ENCODE assay signal across 8 cellular contexts in the genomic region with DNA sequence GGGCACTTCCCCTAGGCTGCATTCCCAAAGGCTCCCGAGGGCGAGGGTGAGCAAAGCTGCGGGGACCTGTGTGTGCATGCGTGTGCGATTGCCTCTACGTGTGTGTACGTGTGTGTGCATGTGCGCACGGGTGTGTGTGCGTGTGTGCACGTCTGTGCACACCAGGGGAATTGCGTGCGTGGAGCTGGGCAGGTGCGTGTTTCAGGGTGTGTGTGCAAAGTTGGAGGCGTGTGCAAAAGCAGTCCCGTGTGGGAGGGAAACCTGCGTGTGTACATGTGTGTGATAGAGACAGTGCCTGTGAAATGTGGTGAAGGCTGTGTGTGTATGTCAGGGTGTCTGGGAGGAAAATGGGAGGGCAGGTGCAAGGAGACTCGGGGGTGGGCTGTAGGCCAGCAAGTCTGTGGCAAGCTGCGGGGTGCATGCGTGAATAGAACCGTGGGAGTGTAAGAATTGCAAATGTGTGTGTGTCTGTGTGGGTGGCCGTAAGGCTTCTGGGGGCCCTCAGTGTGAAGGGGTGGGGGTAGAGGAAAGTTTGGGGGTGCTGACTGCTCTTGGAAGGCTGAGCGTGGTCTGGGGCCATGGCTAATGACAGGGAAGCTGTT. TPM values are rescaled to one million over a fixed set of nuclear protein-coding genes. Genes with fewer than 3 reads are reported as not detected.
DNase-seq lines count a peak whose midpoint lies in the region; ATAC-seq and TF ChIP-seq lines count a peak whose summit lies in the region.

No MANE protein-coding gene starts in this region.

- H3K36me3 Mint-ChIP-seq in mesothelial cell of epicardium: no peaks in the 10 kb centered on the region

- H3K9me3 Mint-ChIP-seq in mesothelial cell of epicardium: no peaks in the 10 kb centered on the region

- peaks cover 15% of the 10 kb centered on the region for H3K4me1 Mint-ChIP-seq in mesothelial cell of epicardium

- peaks cover 18% of the 10 kb centered on the region for H3K4me1 ChIP-seq in left ventricle myocardium inferior
- peaks cover 3% of the 10 kb centered on the region for H3K4me1 ChIP-seq in urinary bladder (ENCODE audit: insufficient read depth)

- H3K27ac Mint-ChIP-seq in mesothelial cell of epicardium: no peak overlapping the region

- intact Hi-C loops in left ventricle myocardium inferior (cut with micrococcal nuclease): no loop called here
- intact Hi-C loops in Right ventricle myocardium inferior (cut with DNase I): loop anchor here (2.0 to 10.0 kb wide), 7 partner anchors 66 to 444 kb away; partner anchors contain the start of genes ANKS3, DNAAF8, GLYR1 and MGRN1

- peak overlapping the region; percentile 71 for H3K4me3 ChIP-seq in left ventricle myocardium inferior
- H3K4me3 ChIP-seq in brain microvascular endothelial cell (ENCODE audit: low read depth, low read length): peak overlapping the region; percentile 29
- peak overlapping the region; percentile 30 for H3K4me3 ChIP-seq in urinary bladder (ENCODE audit: low read depth, low read length)

- DNase-seq in left ventricle myocardium inferior (no peak), Right ventricle myocardium inferior (ENCODE audit: missing footprints) (no peak), brain microvascular endothelial cell (no peak), mesothelial cell of epicardium (ENCODE audit: low spot score in 2 of 2, unreplicated experiment in 2 of 2) (no peak), midbrain (lab: John Stamatoyannopoulos, UW) (no peak), NCI-H345 (lab: John Stamatoyannopoulos, UW) (no peak), NCI-H2029 treated with DMSO at 0.1 percent for 48 hours (lab: John Stamatoyannopoulos, UW) (no peak)

- H3K27me3 ChIP-seq in left ventricle myocardium inferior (ENCODE audit: low read depth) (no peaks in the 10 kb centered on the region), brain microvascular endothelial cell (replicated peaks) (no peaks in the 10 kb centered on the region)

- H3K4me3 Mint-ChIP-seq in mesothelial cell of epicardium: peak overlapping the region; percentile 57

- H3K27ac ChIP-seq in left ventricle myocardium inferior (replicated peaks): no peak overlapping the region
- H3K27ac ChIP-seq in brain microvascular endothelial cell: no peak overlapping the region
- no peak overlapping the region for H3K27ac ChIP-seq in urinary bladder (ENCODE audit: low read depth)

- no peaks in the 10 kb centered on the region for H3K9me3 ChIP-seq in left ventricle myocardium inferior (replicated peaks)

- 30% methylated on average over 23 of the region's 23 CpGs for WGBS in urinary bladder

- in situ Hi-C loops in brain microvascular endothelial cell (cut with HindIII; ENCODE audit: low pct_ligation_motif_present, low sequenced_read_pairs): no loop called here

- ATAC-seq in Right ventricle myocardium inferior: no peak

- H3K36me3 ChIP-seq in left ventricle myocardium inferior: no peaks in the 10 kb centered on the region
- H3K36me3 ChIP-seq in brain microvascular endothelial cell (replicated peaks): no peaks in the 10 kb centered on the region
- no peaks in the 10 kb centered on the region for H3K36me3 ChIP-seq in urinary bladder (ENCODE audit: insufficient read depth)

- peaks cover 40% of the 10 kb centered on the region for H3K27me3 Mint-ChIP-seq in mesothelial cell of epicardium (ENCODE audit: low read depth)

- no peak for TF ChIP-seq CTCF in left ventricle myocardium inferior (IDR thresholded peaks at IDR 0.05; ENCODE audit: borderline replicate concordance)
- TF ChIP-seq CTCF in brain microvascular endothelial cell (IDR thresholded peaks at IDR 0.05; ENCODE audit: low read depth, low read length, missing control alignments): no peak
- no peak for TF ChIP-seq CTCF in mesothelial cell of epicardium (IDR thresholded peaks at IDR 0.05; ENCODE audit: unreplicated experiment)

RNA-seq across cellular contexts. Expression of gene SEC14L5, which starts 0.5 kb away (rescaled TPM):
- total RNA-seq in left ventricle myocardium inferior (15.5 TPM), Right ventricle myocardium inferior (23.5 TPM), mesothelial cell of epicardium (0.09 to 0.13 TPM in 2 of 3 replicates, not detected in the other), urinary bladder (0.42 TPM)
- polyA plus RNA-seq in urinary bladder: 0.48 TPM

RNA-seq across cellular contexts. Expression of gene PPL, which starts 21.7 kb away (rescaled TPM):
- total RNA-seq in left ventricle myocardium inferior (7.6 TPM), Right ventricle myocardium inferior (20.2 TPM), mesothelial cell of epicardium (36.0 to 37.1 TPM (median 36.8 TPM) in 3 replicates), urinary bladder (10.1 TPM)
- 55.0 TPM for polyA plus RNA-seq in urinary bladder

Comparison
In these comparisons a context has a peak if more than half of its experiments do, and no peak if none do; other contexts are left out.
1. RNA of gene SEC14L5, which starts 0.5 kb away (total RNA-seq): 23.5 TPM in Right ventricle myocardium inferior (single experiment) and 15.5 TPM in left ventricle myocardium inferior (single experiment); 0.42 TPM in urinary bladder (single experiment) and 0.09 to 0.13 TPM in mesothelial cell of epicardium; every median in the first group is over 10 times any median in the second.
2. Peak in every context shown above with its lines, with median percentiles within 50 percentile points of each other: H3K4me3 ChIP-seq.